In the genomic region with DNA sequence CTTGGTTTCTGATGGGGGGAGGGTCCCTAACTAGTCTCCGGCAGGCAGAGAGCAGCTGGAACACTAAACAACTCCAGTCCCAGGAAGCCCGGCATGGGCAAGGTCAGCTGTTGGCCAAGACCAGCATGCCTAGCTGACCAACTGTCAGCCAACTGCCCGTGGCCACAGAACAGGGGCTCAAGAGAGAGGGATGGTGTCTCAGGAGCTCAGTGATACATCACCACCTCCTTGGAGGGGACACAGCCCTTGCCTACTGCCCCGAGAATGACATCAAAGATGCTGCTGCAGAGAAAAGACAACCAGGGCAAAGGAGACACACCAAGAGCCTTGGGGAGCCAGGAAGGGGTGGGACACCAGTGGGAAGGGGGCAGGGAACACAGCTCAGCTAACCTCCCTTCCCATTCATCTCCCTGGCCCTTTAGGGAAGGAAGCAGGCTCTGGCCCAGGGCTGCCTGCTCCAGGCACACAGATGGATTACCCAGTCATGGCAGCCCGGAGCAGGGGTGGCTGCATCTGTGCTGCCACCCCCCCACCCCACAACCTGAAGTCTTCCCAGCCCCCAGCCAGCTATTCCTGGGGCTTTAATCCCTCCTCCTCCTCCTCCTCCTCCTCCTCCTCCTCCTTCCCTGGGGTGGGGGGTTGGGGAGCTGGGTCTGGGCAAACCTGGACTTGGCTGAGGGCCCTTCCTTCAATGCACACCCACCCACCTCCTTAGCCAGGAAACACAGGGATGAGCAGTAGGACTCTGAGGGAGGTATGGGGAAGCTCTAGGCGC, we compare ENCODE assay signal across 8 cellular contexts. TPM values are rescaled to one million over a fixed set of nuclear protein-coding genes. Genes with fewer than 3 reads are reported as not detected.
DNase-seq lines count a peak whose midpoint lies in the region; ATAC-seq, FAIRE-seq and TF ChIP-seq lines count a peak whose summit lies in the region.

No MANE protein-coding gene starts in this region.

- ATAC-seq in HepG2: no peak
- no peak for ATAC-seq in aorta (ENCODE audit: low FRiP score)
- no peak for ATAC-seq in HG02759 (IDR thresholded peaks at IDR 0.05; ENCODE audit: unreplicated experiment)

- CTCF ChIA-PET in HepG2 (lab: Yijun Ruan, JAX; ENCODE audit: low intra/inter-chr PET ratio, low total read pairs): no interaction called here

- no peak for TF ChIP-seq POLR2A in HepG2 (IDR thresholded peaks at IDR 0.05; ENCODE audit: insufficient read depth in 1 of 2, low read depth in 2 of 2, low read length in 2 of 2)

- BruUV-seq in HepG2 (replicated peaks; lab: Mats Ljungman, UMichigan): no TSS peak

- no peaks in the 10 kb centered on the region for H3K79me2 ChIP-seq in HepG2 (ENCODE audit: insufficient read depth, low read length)

- H3K27me3 ChIP-seq in liver (ENCODE audit: control insufficient read depth in 4 of 4, insufficient read depth in 4 of 4, low read length in 3 of 4): no peaks in the 10 kb centered on the region
- H3K27me3 ChIP-seq in HepG2 (ENCODE audit: control insufficient read depth in 1 of 2, insufficient read depth in 2 of 2, low read length in 2 of 2): peaks cover 15 to 81% of the 10 kb centered on the region in 2 experiments
- H3K27me3 ChIP-seq in ectodermal cell (ENCODE audit: control insufficient read depth, insufficient read depth, low read length, poor library complexity, severe bottlenecking): peaks cover 3% of the 10 kb centered on the region
- no peaks in the 10 kb centered on the region for H3K27me3 ChIP-seq in muscle layer of duodenum (ENCODE audit: low read depth, low read length)
- no peaks in the 10 kb centered on the region for H3K27me3 ChIP-seq in aorta (ENCODE audit: control insufficient read depth in 1 of 2, insufficient read depth in 2 of 2, low read length in 1 of 2)

- H3K36me3 ChIP-seq in liver (ENCODE audit: control insufficient read depth in 4 of 4, insufficient read depth in 3 of 4, low read depth in 1 of 4, low read length in 3 of 4) (no peaks in the 10 kb centered on the region), HepG2 (replicated peaks in 1 of 2; ENCODE audit: control insufficient read depth in 1 of 2, insufficient read depth in 2 of 2, low read length in 2 of 2) (no peaks in the 10 kb centered on the region), ectodermal cell (ENCODE audit: control insufficient read depth, insufficient read depth, low read length) (no peaks in the 10 kb centered on the region), muscle layer of duodenum (ENCODE audit: control insufficient read depth in 1 of 2, insufficient read depth in 2 of 2, low read length in 2 of 2) (no peaks in the 10 kb centered on the region), aorta (ENCODE audit: control insufficient read depth in 1 of 2, insufficient read depth in 2 of 2, low read length in 1 of 2) (no peaks in the 10 kb centered on the region)

- H3K9me3 ChIP-seq in liver (ENCODE audit: control insufficient read depth in 4 of 4, low read length in 3 of 4) (no peaks in the 10 kb centered on the region), HepG2 (ENCODE audit: low read length) (no peaks in the 10 kb centered on the region), ectodermal cell (ENCODE audit: control insufficient read depth, low read length) (no peaks in the 10 kb centered on the region), muscle layer of duodenum (ENCODE audit: control insufficient read depth in 1 of 2, low read length in 2 of 2) (no peaks in the 10 kb centered on the region), aorta (ENCODE audit: control insufficient read depth, low read length) (no peaks in the 10 kb centered on the region)

- no peak overlapping the region for H2AFZ ChIP-seq in HepG2 (ENCODE audit: low read length)

- H3K4me3 ChIP-seq in liver (ENCODE audit: low read depth in 1 of 3, low read length in 3 of 3) (peak overlapping the region in 2 of 3 donors; percentile 76 to 93), HepG2 (replicated peaks in 1 of 3; ENCODE audit: insufficient read depth in 1 of 3, low read depth in 2 of 3, low read length in 3 of 3) (no peak overlapping the region), ectodermal cell (ENCODE audit: insufficient read depth, low read depth, low read length) (peak overlapping the region; percentile 56), muscle layer of duodenum (ENCODE audit: low read depth in 1 of 2, low read length in 2 of 2) (peak overlapping the region; percentile 76 to 96), aorta (ENCODE audit: low read length in 2 of 2) (peak overlapping the region in 1 of 2 donors; percentile 73)

- H3K27ac ChIP-seq in liver (ENCODE audit: low read depth in 1 of 2, low read length in 2 of 2): no peak overlapping the region
- H3K27ac ChIP-seq in HepG2 (ENCODE audit: extremely low read length, insufficient read depth, low read length): no peak overlapping the region
- peak overlapping the region; percentile 76 for H3K27ac ChIP-seq in ectodermal cell (ENCODE audit: insufficient read depth, low read depth, low read length, poor library complexity, severe bottlenecking)
- no peak overlapping the region for H3K27ac ChIP-seq in muscle layer of duodenum (ENCODE audit: low read length)
- no peak overlapping the region for H3K27ac ChIP-seq in aorta (ENCODE audit: low read depth in 1 of 2, low read length in 2 of 2)

- TF ChIP-seq EP300 in HepG2 (IDR thresholded peaks at IDR 0.05; ENCODE audit: low read depth in 2 of 2, low read length in 2 of 2): no peak
- no peak for TF ChIP-seq EP300 in HepG2 (CRISPR knock-in tag; IDR thresholded peaks at IDR 0.05; ENCODE audit: borderline replicate concordance)

- in situ Hi-C loops in HepG2 (cut with HindIII; ENCODE audit: extremely low pct_ligation_motif_present, low pct_unique_long_range_greater_than_20kb): no loop called here

- H4K20me1 ChIP-seq in HepG2 (ENCODE audit: insufficient read depth, low read length): no peaks in the 10 kb centered on the region

- TF ChIP-seq CTCF in liver (IDR thresholded peaks at IDR 0.05; ENCODE audit: low read depth, low read length, missing input control) (no peak), HepG2 (CRISPR knock-in tag; IDR thresholded peaks at IDR 0.05) (no peak)

- H3K9ac ChIP-seq in liver (ENCODE audit: low read depth in 1 of 2, low read length in 2 of 2) (no peak overlapping the region), HepG2 (ENCODE audit: insufficient read depth, low read depth, low read length) (no peak overlapping the region)

- H3K4me1 ChIP-seq in liver (ENCODE audit: control insufficient read depth in 4 of 4, insufficient read depth in 4 of 4, low read length in 3 of 4): peaks cover 1 to 46% (median 31%) of the 10 kb centered on the region in 4 donors
- H3K4me1 ChIP-seq in HepG2 (ENCODE audit: insufficient read depth, low read length): peaks cover 35% of the 10 kb centered on the region
- peaks cover 25% of the 10 kb centered on the region for H3K4me1 ChIP-seq in ectodermal cell (ENCODE audit: control insufficient read depth, insufficient read depth, low read length)
- H3K4me1 ChIP-seq in muscle layer of duodenum (ENCODE audit: control insufficient read depth in 1 of 2, insufficient read depth in 2 of 2, low read length in 2 of 2): peaks cover 22 to 29% of the 10 kb centered on the region in 2 donors
- H3K4me1 ChIP-seq in aorta (ENCODE audit: control insufficient read depth in 1 of 2, insufficient read depth in 2 of 2, low read length in 2 of 2): no peaks in the 10 kb centered on the region

- DNase-seq in HepG2 (ENCODE audit: low spot score) (no peak), aorta (peak; percentile 42 to 72), DMS114 treated with DMSO at 0.1 percent for 48 hours (lab: John Stamatoyannopoulos, UW; ENCODE audit: unreplicated experiment) (no peak)
- no peak for DNase-seq in stimulated activated CD4-positive, alpha-beta T cell treated with anti-CD3 and anti-CD28 coated beads, Interleukin-15, amount 100 ng/mL, for 24 hours

- no peak for FAIRE-seq in HepG2 (lab: Jason Lieb, UNC)

- POLR2A ChIA-PET in HepG2 (lab: Yijun Ruan, JAX): no interaction called here

- 53% methylated on average over 6 of the region's 6 CpGs for WGBS in liver
- WGBS in HepG2 (ENCODE audit: low lambda C conversion rate): 38% methylated on average over 5 of the region's 6 CpGs
- WGBS in ectodermal cell, 2 experiments: 41 to 51% methylated on average over 6 of the region's 6 CpGs
- 62 to 77% methylated on average over 5 to 6 of the region's 6 CpGs for WGBS in aorta, 2 donors

- TF ChIP-seq RAD21 in liver (IDR thresholded peaks at IDR 0.05) (no peak), HepG2 (CRISPR knock-in tag; IDR thresholded peaks at IDR 0.05) (no peak)

- intact Hi-C loops in HepG2 (cut with micrococcal nuclease; ENCODE audit: unreplicated experiment): no loop called here
- intact Hi-C loops in aorta (cut with DNase I): loop anchor here in 1 of 2 donors (5.0 kb wide), 1 partner anchor 38 kb away; no protein-coding TSS in a partner anchor

- no peak overlapping the region for H3K4me2 ChIP-seq in HepG2 (ENCODE audit: low read depth, low read length)

RNA-seq across cellular contexts. Expression of gene BIN1, which starts 1.9 kb away (rescaled TPM):
- 10 to 100 TPM; 16.7 to 21.5 TPM for total RNA-seq in liver
- 10 to 100 TPM; 13.3 TPM for polyA plus RNA-seq in liver
- total RNA-seq in HepG2 (2016; rRNA removed; fragmentation: Illumina TruSeq; extraction: Trizol): 0.93 and 0.98 TPM in 2 replicates
- total RNA-seq in HepG2 (2016; cell fraction: cytosol; rRNA removed; fragmentation: Illumina TruSeq; extraction: Trizol; ENCODE audit: low read depth): 0.61 and 1.1 TPM in 2 replicates
- total RNA-seq in HepG2 (2016; cell fraction: insoluble cytoplasmic fraction; rRNA removed; fragmentation: Illumina TruSeq; extraction: Trizol): 0.58 and 0.97 TPM in 2 replicates
- total RNA-seq in HepG2 (2016; cell fraction: membrane; rRNA removed; fragmentation: Illumina TruSeq; extraction: Trizol): 1.2 TPM in 2 replicates
- total RNA-seq in HepG2 (2016; cell fraction: nucleus; rRNA removed; fragmentation: Illumina TruSeq; extraction: Trizol): 0.28 and 0.41 TPM in 2 replicates
- polyA plus RNA-seq in HepG2 (2011; rRNA removed): 0.51 and 1.2 TPM in 2 replicates
- polyA plus RNA-seq in HepG2 (2011; cell fraction: cytosol; rRNA removed): 0.42 and 1.3 TPM in 2 replicates
- polyA plus RNA-seq in HepG2 (2011; cell fraction: nucleus; rRNA removed): 1.2 and 2.2 TPM in 2 replicates
- polyA plus RNA-seq in HepG2 (2012): 1.3 and 1.6 TPM in 2 replicates
- polyA plus RNA-seq in HepG2 (2016; cell fraction: cytosol; fragmentation: Illumina TruSeq; extraction: Trizol; ENCODE audit: low read depth): 0.84 and 1.2 TPM in 2 replicates
- polyA plus RNA-seq in HepG2 (2016; cell fraction: insoluble cytoplasmic fraction; fragmentation: Illumina TruSeq; extraction: Trizol; ENCODE audit: low read depth): 1.0 and 1.9 TPM in 2 replicates
- polyA plus RNA-seq in HepG2 (2016; cell fraction: membrane; fragmentation: Illumina TruSeq; extraction: Trizol; ENCODE audit: low read depth): 0.97 and 1.1 TPM in 2 replicates
- polyA plus RNA-seq in HepG2 (2016; cell fraction: nucleus; fragmentation: Illumina TruSeq; extraction: Trizol; ENCODE audit: insufficient read depth, low read depth): 0.85 and 0.91 TPM in 2 replicates
- 0.84 and 28.9 TPM in 2 replicates for polyA minus RNA-seq in HepG2 (2011; rRNA and poly(A)+ RNA removed; ENCODE audit: low replicate concordance)
- polyA minus RNA-seq in HepG2 (2011; cell fraction: cytosol; rRNA and poly(A)+ RNA removed): 0.59 and 0.79 TPM in 2 replicates
- 0.50 and 0.90 TPM in 2 replicates for polyA minus RNA-seq in HepG2 (2011; cell fraction: nucleus; rRNA and poly(A)+ RNA removed)
- polyA plus RNA-seq in ectodermal cell (2013, experiment 1 of 4): 58.2 TPM
- polyA plus RNA-seq in ectodermal cell (2013, experiment 2 of 4): 45.6 TPM
- polyA plus RNA-seq in ectodermal cell (2013, experiment 3 of 4): 40.3 TPM
- 41.1 TPM for polyA plus RNA-seq in ectodermal cell (2013, experiment 4 of 4)
- total RNA-seq in aorta: 10 to 100 TPM; 22.9 to 37.9 TPM
- 10 to 100 TPM; 15.4 to 20.3 TPM for polyA plus RNA-seq in aorta

Comparison
In these comparisons a context has a peak if more than half of its experiments do, and no peak if none do; other contexts are left out.
1. H3K4me3 ChIP-seq: peak in liver (2 of 3), ectodermal cell (single experiment) and muscle layer of duodenum (2 of 2); none in HepG2 (0 of 3).
2. RNA of gene BIN1, which starts 1.9 kb away (total RNA-seq): 22.9 to 37.9 TPM in aorta and 16.7 to 21.5 TPM in liver; 0.28 to 1.2 TPM in HepG2; every median in the first group is over 4 times any median in the second.
3. DNase-seq: peak in aorta (2 of 2); none in HepG2 (single experiment), DMS114 treated with DMSO at 0.1 percent for 48 hours (single experiment) and stimulated activated CD4-positive, alpha-beta T cell treated with anti-CD3 and anti-CD28 coated beads, Interleukin-15, amount 100 ng/mL, for 24 hours (single experiment).